Comparison of ENCODE assay signal across 8 cellular contexts in the genomic region with DNA sequence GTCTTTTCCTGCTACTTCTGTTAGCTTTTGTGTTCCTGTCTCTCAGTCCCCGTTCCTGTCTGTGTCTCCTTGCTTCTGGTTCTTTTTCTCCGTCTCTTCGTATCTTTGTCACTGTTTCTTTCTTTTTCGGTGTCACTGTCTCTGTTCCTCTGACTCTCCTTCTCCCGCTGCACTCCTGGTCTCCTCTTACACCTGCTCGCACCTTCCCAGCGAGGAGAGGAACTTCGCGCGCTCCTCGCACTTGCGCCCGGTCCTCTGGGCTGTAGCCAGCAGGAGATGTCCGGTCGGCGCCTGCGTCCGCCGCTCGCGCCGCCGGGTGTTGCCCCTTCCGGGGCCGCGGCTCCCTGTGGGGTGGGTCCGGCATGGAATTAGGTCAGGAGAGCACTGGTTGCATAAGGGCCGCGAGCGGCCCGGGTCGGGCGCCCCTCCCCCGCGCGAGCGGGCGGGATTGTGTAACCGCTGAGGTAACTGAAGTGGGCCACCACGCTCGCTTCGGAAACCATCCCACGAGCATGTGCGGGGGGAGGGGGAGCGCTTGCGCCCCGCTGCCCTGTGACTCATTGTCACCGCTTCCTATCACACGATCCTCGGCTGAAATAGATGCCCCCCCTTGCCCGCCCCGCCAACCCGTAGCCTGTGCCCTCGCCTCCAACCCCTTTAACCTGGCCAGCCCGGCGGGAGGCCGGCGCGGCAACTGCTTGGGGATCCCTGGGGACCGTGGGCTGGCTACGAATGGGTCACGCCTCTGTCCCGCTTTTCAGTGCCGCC. TPM values are rescaled to one million over a fixed set of nuclear protein-coding genes. Genes with fewer than 3 reads are reported as not detected.
A peak's percentile ranks its signal among the peaks of the same experiment; 100 is the strongest.
DNase-seq lines count a peak whose midpoint lies in the region; ATAC-seq and TF ChIP-seq lines count a peak whose summit lies in the region.

No MANE protein-coding gene starts in this region.

- CTCF ChIA-PET in HEK293T (lab: Yijun Ruan, JAX), result no interaction called here

- peak; percentile 62 for DNase-seq in HEK293T (ENCODE audit: extremely low spot score)
- peak; percentile 49 for DNase-seq in RPMI7951 (ENCODE audit: low read depth)
- peak; percentile 60 for DNase-seq in activated gamma-delta T cell treated with anti-CD3 and anti-CD28 coated beads, Interleukin-2, amount 50 U/mL, for 16 hours (ENCODE audit: low read depth)
- DNase-seq in osteoblast (ENCODE audit: insufficient read length, low spot score, missing footprints), result peak; percentile 78
- DNase-seq in tibial artery, result peak; percentile 85 to 94

- no peak overlapping the region for H2AFZ ChIP-seq in osteoblast (ENCODE audit: low read length)

- 0 to 55% methylated on average over 2 to 11 of the region's 64 CpGs for WGBS in gastroesophageal sphincter (ENCODE audit: low coverage in 1 of 2), 2 donors

- no peaks in the 10 kb centered on the region for H4K20me1 ChIP-seq in osteoblast (ENCODE audit: insufficient read depth, low read length)

- H3K36me3 ChIP-seq in gastroesophageal sphincter (peaks cover 0 to 19% of the 10 kb centered on the region in 2 donors), osteoblast (ENCODE audit: insufficient read depth, low read length) (no peaks in the 10 kb centered on the region), tibial artery (no peaks in the 10 kb centered on the region)

- TF ChIP-seq CTCF in gastroesophageal sphincter (IDR thresholded peaks at IDR 0.05) (no peak), osteoblast (IDR thresholded peaks at IDR 0.05; ENCODE audit: extremely low read depth, low read depth, low read length) (no peak), tibial artery (IDR thresholded peaks at IDR 0.05) (no peak)

- peaks cover 0 to 22% (median 5%) of the 10 kb centered on the region in 3 donors for H3K4me1 ChIP-seq in gastroesophageal sphincter
- no peaks in the 10 kb centered on the region for H3K4me1 ChIP-seq in osteoblast (ENCODE audit: insufficient read depth, low read length)
- H3K4me1 ChIP-seq in tibial artery, result peaks cover 0 to 11% (median 4%) of the 10 kb centered on the region in 4 donors

- TF ChIP-seq EP300 in gastroesophageal sphincter (IDR thresholded peaks at IDR 0.05), result no peak

- intact Hi-C loops in tibial artery (cut with DNase I; ENCODE audit: low total_unique reads), result loop anchor here (10.0 kb wide), 1 partner anchor 121 kb away; no protein-coding TSS in a partner anchor

- H3K79me2 ChIP-seq in osteoblast (ENCODE audit: insufficient read depth, low read length), result no peaks in the 10 kb centered on the region

- peak overlapping the region; percentile 70 for H3K4me2 ChIP-seq in osteoblast (ENCODE audit: insufficient read depth, low read length)

- peak; percentile 82 for ATAC-seq in gastroesophageal sphincter
- no peak for ATAC-seq in HG03159 (IDR thresholded peaks at IDR 0.05; ENCODE audit: unreplicated experiment)
- ATAC-seq in HG03097 (IDR thresholded peaks at IDR 0.05; ENCODE audit: low FRiP score, unreplicated experiment), result no peak

- H3K27me3 ChIP-seq in gastroesophageal sphincter (no peaks in the 10 kb centered on the region), osteoblast (ENCODE audit: insufficient read depth, low read length) (peaks cover 43% of the 10 kb centered on the region), tibial artery (no peaks in the 10 kb centered on the region)

- H3K27ac ChIP-seq in gastroesophageal sphincter (peak overlapping the region; percentile 52 to 90 (median 84)), osteoblast (ENCODE audit: low read depth, low read length) (no peak overlapping the region), tibial artery (peak overlapping the region; percentile 78 to 92)

- H3K4me3 ChIP-seq in gastroesophageal sphincter, result peak overlapping the region; percentile 61 to 69
- peak overlapping the region; percentile 55 for H3K4me3 ChIP-seq in osteoblast (ENCODE audit: insufficient read depth, low read length)
- H3K4me3 ChIP-seq in tibial artery, result peak overlapping the region; percentile 71 to 76

- H3K9me3 ChIP-seq in gastroesophageal sphincter (no peaks in the 10 kb centered on the region), osteoblast (ENCODE audit: low read depth, low read length) (no peaks in the 10 kb centered on the region), tibial artery (no peaks in the 10 kb centered on the region)

- TF ChIP-seq POLR2A in gastroesophageal sphincter (IDR thresholded peaks at IDR 0.05), result peak; percentile 10 to 31

- POLR2A ChIA-PET in HEK293T (lab: Yijun Ruan, JAX), result no interaction called here

TF ChIP-seq in HEK293T, 16 proteins besides CTCF, POLR2A, EP300 and RAD21:
- TF ChIP-seq FOXK2 (IDR thresholded peaks at IDR 0.05), result no peak
- TF ChIP-seq L3MBTL2 (conservative IDR thresholded peaks at IDR 0.05), result peak; percentile 54; the same call in 1 of the 2 replicates
TF ChIP-seq in HEK293T: peak in this region for 1.

RNA-seq across cellular contexts. Expression of a gene that starts 1.6 kb away (rescaled TPM):
- 0.78 and 1.4 TPM in 2 replicates for total RNA-seq in RPMI7951 (2014; rRNA removed; shearing (Covaris generic))
- total RNA-seq in gastroesophageal sphincter (10 to 100 TPM; 15.4 to 24.1 (median 17.7) TPM), osteoblast (0.36 and 0.59 TPM in 2 replicates)
